1 cellular context compared by ENCODE assay signal in the genomic region with DNA sequence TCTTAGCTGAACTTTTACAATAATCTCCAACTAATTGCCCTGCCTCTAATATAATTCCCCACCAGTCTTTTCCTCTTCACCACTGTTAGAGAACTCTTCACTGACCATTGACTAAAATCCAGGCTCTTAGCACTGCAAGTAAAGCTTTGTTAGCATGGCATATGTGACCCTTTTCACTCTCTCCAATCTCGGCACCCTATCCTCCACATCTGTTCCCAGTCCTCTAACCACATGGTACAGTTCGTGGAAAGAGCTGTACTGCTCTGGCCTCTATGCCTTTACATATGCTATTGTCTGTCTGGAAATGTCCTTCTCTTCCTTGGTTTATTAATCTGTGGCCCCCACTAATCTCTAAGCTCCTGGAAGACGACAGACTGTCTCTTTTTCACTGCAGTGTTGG.
TF ChIP-seq lines count a peak whose summit lies in the region.

No MANE protein-coding gene starts in this region.

TF ChIP-seq in K562, 482 proteins besides CTCF, POLR2A, EP300 and RAD21 (continued from another document):
- TF ChIP-seq, protein P1, sequence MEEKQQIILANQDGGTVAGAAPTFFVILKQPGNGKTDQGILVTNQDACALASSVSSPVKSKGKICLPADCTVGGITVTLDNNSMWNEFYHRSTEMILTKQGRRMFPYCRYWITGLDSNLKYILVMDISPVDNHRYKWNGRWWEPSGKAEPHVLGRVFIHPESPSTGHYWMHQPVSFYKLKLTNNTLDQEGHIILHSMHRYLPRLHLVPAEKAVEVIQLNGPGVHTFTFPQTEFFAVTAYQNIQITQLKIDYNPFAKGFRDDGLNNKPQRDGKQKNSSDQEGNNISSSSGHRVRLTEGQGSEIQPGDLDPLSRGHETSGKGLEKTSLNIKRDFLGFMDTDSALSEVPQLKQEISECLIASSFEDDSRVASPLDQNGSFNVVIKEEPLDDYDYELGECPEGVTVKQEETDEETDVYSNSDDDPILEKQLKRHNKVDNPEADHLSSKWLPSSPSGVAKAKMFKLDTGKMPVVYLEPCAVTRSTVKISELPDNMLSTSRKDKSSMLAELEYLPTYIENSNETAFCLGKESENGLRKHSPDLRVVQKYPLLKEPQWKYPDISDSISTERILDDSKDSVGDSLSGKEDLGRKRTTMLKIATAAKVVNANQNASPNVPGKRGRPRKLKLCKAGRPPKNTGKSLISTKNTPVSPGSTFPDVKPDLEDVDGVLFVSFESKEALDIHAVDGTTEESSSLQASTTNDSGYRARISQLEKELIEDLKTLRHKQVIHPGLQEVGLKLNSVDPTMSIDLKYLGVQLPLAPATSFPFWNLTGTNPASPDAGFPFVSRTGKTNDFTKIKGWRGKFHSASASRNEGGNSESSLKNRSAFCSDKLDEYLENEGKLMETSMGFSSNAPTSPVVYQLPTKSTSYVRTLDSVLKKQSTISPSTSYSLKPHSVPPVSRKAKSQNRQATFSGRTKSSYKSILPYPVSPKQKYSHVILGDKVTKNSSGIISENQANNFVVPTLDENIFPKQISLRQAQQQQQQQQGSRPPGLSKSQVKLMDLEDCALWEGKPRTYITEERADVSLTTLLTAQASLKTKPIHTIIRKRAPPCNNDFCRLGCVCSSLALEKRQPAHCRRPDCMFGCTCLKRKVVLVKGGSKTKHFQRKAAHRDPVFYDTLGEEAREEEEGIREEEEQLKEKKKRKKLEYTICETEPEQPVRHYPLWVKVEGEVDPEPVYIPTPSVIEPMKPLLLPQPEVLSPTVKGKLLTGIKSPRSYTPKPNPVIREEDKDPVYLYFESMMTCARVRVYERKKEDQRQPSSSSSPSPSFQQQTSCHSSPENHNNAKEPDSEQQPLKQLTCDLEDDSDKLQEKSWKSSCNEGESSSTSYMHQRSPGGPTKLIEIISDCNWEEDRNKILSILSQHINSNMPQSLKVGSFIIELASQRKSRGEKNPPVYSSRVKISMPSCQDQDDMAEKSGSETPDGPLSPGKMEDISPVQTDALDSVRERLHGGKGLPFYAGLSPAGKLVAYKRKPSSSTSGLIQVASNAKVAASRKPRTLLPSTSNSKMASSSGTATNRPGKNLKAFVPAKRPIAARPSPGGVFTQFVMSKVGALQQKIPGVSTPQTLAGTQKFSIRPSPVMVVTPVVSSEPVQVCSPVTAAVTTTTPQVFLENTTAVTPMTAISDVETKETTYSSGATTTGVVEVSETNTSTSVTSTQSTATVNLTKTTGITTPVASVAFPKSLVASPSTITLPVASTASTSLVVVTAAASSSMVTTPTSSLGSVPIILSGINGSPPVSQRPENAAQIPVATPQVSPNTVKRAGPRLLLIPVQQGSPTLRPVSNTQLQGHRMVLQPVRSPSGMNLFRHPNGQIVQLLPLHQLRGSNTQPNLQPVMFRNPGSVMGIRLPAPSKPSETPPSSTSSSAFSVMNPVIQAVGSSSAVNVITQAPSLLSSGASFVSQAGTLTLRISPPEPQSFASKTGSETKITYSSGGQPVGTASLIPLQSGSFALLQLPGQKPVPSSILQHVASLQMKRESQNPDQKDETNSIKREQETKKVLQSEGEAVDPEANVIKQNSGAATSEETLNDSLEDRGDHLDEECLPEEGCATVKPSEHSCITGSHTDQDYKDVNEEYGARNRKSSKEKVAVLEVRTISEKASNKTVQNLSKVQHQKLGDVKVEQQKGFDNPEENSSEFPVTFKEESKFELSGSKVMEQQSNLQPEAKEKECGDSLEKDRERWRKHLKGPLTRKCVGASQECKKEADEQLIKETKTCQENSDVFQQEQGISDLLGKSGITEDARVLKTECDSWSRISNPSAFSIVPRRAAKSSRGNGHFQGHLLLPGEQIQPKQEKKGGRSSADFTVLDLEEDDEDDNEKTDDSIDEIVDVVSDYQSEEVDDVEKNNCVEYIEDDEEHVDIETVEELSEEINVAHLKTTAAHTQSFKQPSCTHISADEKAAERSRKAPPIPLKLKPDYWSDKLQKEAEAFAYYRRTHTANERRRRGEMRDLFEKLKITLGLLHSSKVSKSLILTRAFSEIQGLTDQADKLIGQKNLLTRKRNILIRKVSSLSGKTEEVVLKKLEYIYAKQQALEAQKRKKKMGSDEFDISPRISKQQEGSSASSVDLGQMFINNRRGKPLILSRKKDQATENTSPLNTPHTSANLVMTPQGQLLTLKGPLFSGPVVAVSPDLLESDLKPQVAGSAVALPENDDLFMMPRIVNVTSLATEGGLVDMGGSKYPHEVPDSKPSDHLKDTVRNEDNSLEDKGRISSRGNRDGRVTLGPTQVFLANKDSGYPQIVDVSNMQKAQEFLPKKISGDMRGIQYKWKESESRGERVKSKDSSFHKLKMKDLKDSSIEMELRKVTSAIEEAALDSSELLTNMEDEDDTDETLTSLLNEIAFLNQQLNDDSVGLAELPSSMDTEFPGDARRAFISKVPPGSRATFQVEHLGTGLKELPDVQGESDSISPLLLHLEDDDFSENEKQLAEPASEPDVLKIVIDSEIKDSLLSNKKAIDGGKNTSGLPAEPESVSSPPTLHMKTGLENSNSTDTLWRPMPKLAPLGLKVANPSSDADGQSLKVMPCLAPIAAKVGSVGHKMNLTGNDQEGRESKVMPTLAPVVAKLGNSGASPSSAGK (IDR thresholded peaks at IDR 0.05): 0 out of 2 replicates have a peak, but pooled peaks have one; percentile 14
- peak; percentile 41 to 50; a peak in 2 of 4 replicates for TF ChIP-seq KDM1A (IDR thresholded peaks at IDR 0.05)
- TF ChIP-seq RFX7 (CRISPR knock-in tag; IDR thresholded peaks at IDR 0.05): no peak
